ENCODE assay signal across 18 cellular contexts in the genomic region with DNA sequence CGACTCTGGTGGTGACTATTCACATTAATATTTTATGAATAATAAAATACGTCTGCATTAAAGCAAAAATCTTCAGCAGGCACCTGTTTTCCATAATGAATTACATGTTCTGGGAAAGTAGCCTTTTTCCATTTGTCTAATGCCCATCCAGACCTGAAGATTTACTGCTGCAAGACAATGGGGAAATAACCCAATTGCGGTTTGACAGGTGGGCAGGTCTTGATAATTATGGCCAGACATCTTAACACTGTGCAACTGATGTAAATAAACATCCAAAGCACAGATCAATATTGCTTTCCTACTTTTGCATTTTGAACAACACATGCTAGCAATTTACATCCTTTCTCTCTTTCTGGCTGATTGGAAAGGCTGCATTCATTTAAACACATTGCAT.
DNase-seq lines count a peak whose midpoint lies in the region; ATAC-seq, FAIRE-seq and TF ChIP-seq lines count a peak whose summit lies in the region.
"Had no signal": no experiment of that assay in that cellular context is flagged by ENCODE, and none has a peak within 500 bp of the region (broad histone marks: within the 10 kb centered on the region; RNA-seq: fewer than 3 reads in every experiment).

No MANE protein-coding gene starts in this region.

- RAD21 ChIA-PET in GM12878 (lab: Charles Lee; ENCODE audit: unreplicated experiment), result no interaction called here

- no peaks in the 10 kb centered on the region for H4K20me1 ChIP-seq in GM12878 (ENCODE audit: control insufficient read depth, insufficient read depth)

- no peak for TF ChIP-seq RAD21 in GM12878 (IDR thresholded peaks at IDR 0.05; ENCODE audit: insufficient read depth, low read depth, low read length)

- in situ Hi-C loops in GM12878 (cut with MboI), result no loop called here
- in situ Hi-C loops in gastrocnemius medialis (cut with MboI; ENCODE audit: low sequenced_read_pairs in 4 of 4), result no loop called here

- SMC1A ChIA-PET in GM12878 (lab: Charles Lee; ENCODE audit: uncharacterized antibody, unreplicated experiment), result interaction anchor here (0.9 kb wide), 1 partner anchor 9 kb away, joined by 6 read pairs; no protein-coding TSS in a partner anchor

- no peak overlapping the region for H3K4me3 ChIP-seq in GM12878
- no peak overlapping the region for H3K4me3 ChIP-seq in sigmoid colon
- H3K4me3 ChIP-seq in gastrocnemius medialis, result no peak overlapping the region
- H3K4me3 ChIP-seq: HAP-1 had no signal

- ATAC-seq in GM12878 (peak; percentile 48; the same call in 2 of the 3 replicates), HG03095 (IDR thresholded peaks at IDR 0.05; ENCODE audit: unreplicated experiment) (no peak), HG03460 (IDR thresholded peaks at IDR 0.05; ENCODE audit: unreplicated experiment) (no peak), gastrocnemius medialis (no peak)

- H3K27me3 ChIP-seq in GM12878 (replicated peaks in 1 of 2; ENCODE audit: control insufficient read depth in 2 of 2, insufficient read depth in 2 of 2, low read length in 1 of 2) (no peaks in the 10 kb centered on the region), sigmoid colon (no peaks in the 10 kb centered on the region), gastrocnemius medialis (no peaks in the 10 kb centered on the region)

- CTCF ChIA-PET in GM12878 (lab: Yijun Ruan, JAX), result no interaction called here

- H3K36me3 ChIP-seq in GM12878 (ENCODE audit: control insufficient read depth in 2 of 2, insufficient read depth in 2 of 2, low read length in 1 of 2) (no peaks in the 10 kb centered on the region), sigmoid colon (peaks cover 0 to 8% (median 0%) of the 10 kb centered on the region in 4 donors), gastrocnemius medialis (no peaks in the 10 kb centered on the region)
- H3K36me3 ChIP-seq: HAP-1 had no signal

- H3K9ac ChIP-seq in GM12878 (ENCODE audit: control insufficient read depth, insufficient read depth, low read length), result no peak overlapping the region

- intact Hi-C loops in GM12878 (cut with micrococcal nuclease; ENCODE audit: unreplicated experiment), result no loop called here
- intact Hi-C loops in sigmoid colon (cut with DNase I), result no loop called here
- intact Hi-C loops in gastrocnemius medialis (cut with DNase I; ENCODE audit: low total_unique reads), result no loop called here

- FAIRE-seq in GM12878 (lab: Jason Lieb, UNC), result peak; percentile 84
- FAIRE-seq: D721Med had no signal

- TF ChIP-seq EP300 in GM12878 (IDR thresholded peaks at IDR 0.05; ENCODE audit: borderline replicate concordance in 1 of 2, control insufficient read depth in 1 of 2, low read depth in 2 of 2, low read length in 2 of 2), result no peak
- no peak for TF ChIP-seq EP300 in sigmoid colon (IDR thresholded peaks at IDR 0.05)

- H3K9me3 ChIP-seq in GM12878 (replicated peaks; ENCODE audit: control insufficient read depth, insufficient read depth, low read length), result no peaks in the 10 kb centered on the region
- no peaks in the 10 kb centered on the region for H3K9me3 ChIP-seq in sigmoid colon
- H3K9me3 ChIP-seq in gastrocnemius medialis, result no peaks in the 10 kb centered on the region
- H3K9me3 ChIP-seq: HAP-1 had no signal

- BruUV-seq in GM12878 (replicated peaks; lab: Mats Ljungman, UMichigan), result no TSS peak

- H3K27ac ChIP-seq in GM12878 (ENCODE audit: control insufficient read depth, insufficient read depth) (no peak overlapping the region), sigmoid colon (peak overlapping the region in 3 of 4 donors; percentile 43 to 58 (median 47)), gastrocnemius medialis (no peak overlapping the region)

- WGBS in GM12878 (ENCODE audit: insufficient coverage, insufficient replicate concordance, low lambda C conversion rate, missing lambda C conversion rate), result 16% methylated on average over 3 of the region's 3 CpGs
- 51 to 73% methylated on average over 3 of the region's 3 CpGs for WGBS in sigmoid colon, 2 donors

- H3K4me1 ChIP-seq in GM12878 (ENCODE audit: control insufficient read depth, insufficient read depth, low read length) (no peaks in the 10 kb centered on the region), sigmoid colon (peaks cover 0 to 51% (median 48%) of the 10 kb centered on the region in 4 donors), gastrocnemius medialis (no peaks in the 10 kb centered on the region)

- TF ChIP-seq POLR2A in GM12878 (IDR thresholded peaks at IDR 0.05; ENCODE audit: low read depth, low read length) (no peak), sigmoid colon (IDR thresholded peaks at IDR 0.05) (no peak), gastrocnemius medialis (IDR thresholded peaks at IDR 0.05) (no peak)

- TF ChIP-seq CTCF in GM12878 (IDR thresholded peaks at IDR 0.05 in 2 of 3, conservative IDR thresholded peaks at IDR 0.05 in 1 of 3; ENCODE audit: control insufficient read depth in 2 of 3, extremely low read depth in 1 of 3, insufficient read depth in 1 of 3, low read depth in 3 of 3, low read length in 3 of 3), result no peak
- no peak for TF ChIP-seq CTCF in sigmoid colon (IDR thresholded peaks at IDR 0.05)
- no peak for TF ChIP-seq CTCF in gastrocnemius medialis (IDR thresholded peaks at IDR 0.05 in 4 of 5, conservative IDR thresholded peaks at IDR 0.05 in 1 of 5)

- POLR2A ChIA-PET in GM12878 (lab: Charles Lee), result no interaction called here

- H2AFZ ChIP-seq in GM12878 (ENCODE audit: control insufficient read depth, low read depth, low read length), result no peak overlapping the region

- DNase-seq in NCI-H2227 (lab: John Stamatoyannopoulos, UW; ENCODE audit: unreplicated experiment) (peak; percentile 5), NCI-H2227 treated with DMSO at 0.1 percent for 48 hours (lab: John Stamatoyannopoulos, UW) (no peak), NCI-H1930 (lab: John Stamatoyannopoulos, UW) (peak; percentile 73), GM12878 (ENCODE audit: low read depth, low spot score) (no peak), sigmoid colon (no peak), gastrocnemius medialis (no peak)
- DNase-seq: 8988T; CD4-positive, alpha-beta memory T cell; DMS79; KBM-7; MV-4-11; NCI-H1694 treated with DMSO at 0.1 percent for 48 hours; NCI-H524 treated with DMSO at 0.1 percent for 48 hours; RPMI8226 had no signal

- no peaks in the 10 kb centered on the region for H3K79me2 ChIP-seq in GM12878 (ENCODE audit: control insufficient read depth, insufficient read depth, low read length)

- H3K4me2 ChIP-seq in GM12878 (ENCODE audit: control insufficient read depth, insufficient read depth), result no peak overlapping the region

TF ChIP-seq in GM12878, 131 proteins besides CTCF, POLR2A, EP300 and RAD21:
- TF ChIP-seq CHD1 (IDR thresholded peaks at IDR 0.05; ENCODE audit: low read depth, low read length) (no peak), RUNX3 (IDR thresholded peaks at IDR 0.05; ENCODE audit: low read length) (peak; percentile 64; the same call in 1 of the 2 replicates)

Comparison
In these comparisons a context has a peak if more than half of its experiments do, and no peak if none do; other contexts are left out.
1. DNase-seq: peak in NCI-H2227 (single experiment) and NCI-H1930 (2 of 2); none in NCI-H2227 treated with DMSO at 0.1 percent for 48 hours (single experiment), GM12878 (single experiment), sigmoid colon (single experiment) and gastrocnemius medialis (0 of 2).
2. H3K27ac ChIP-seq: peak in sigmoid colon (3 of 4); none in GM12878 (single experiment) and gastrocnemius medialis (0 of 4).